ENCODE assay signal across 2 cellular contexts in the genomic region with DNA sequence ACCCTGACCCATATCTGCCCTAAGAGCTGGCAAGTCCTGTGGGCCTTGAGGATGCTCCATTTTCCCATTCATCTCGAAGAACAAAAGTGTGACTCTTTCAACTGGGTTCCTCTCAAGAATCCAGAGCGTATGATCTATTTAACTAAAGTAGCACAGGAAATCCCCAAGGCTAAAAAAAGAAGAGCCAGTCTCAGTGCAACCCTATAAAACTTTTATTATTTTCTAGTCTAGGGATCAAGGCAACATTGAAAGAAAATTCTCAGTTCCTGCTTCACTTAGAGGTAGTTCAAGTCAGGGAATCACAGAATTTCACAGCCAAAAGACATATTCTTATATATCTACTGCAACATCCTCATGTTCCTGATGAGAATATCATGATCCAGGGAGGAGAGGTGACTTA.
TF ChIP-seq lines count a peak whose summit lies in the region.

No MANE protein-coding gene starts in this region.

TF ChIP-seq in neural cell, 6 proteins besides CTCF, POLR2A, EP300 and RAD21:
- TF ChIP-seq, protein P1, sequence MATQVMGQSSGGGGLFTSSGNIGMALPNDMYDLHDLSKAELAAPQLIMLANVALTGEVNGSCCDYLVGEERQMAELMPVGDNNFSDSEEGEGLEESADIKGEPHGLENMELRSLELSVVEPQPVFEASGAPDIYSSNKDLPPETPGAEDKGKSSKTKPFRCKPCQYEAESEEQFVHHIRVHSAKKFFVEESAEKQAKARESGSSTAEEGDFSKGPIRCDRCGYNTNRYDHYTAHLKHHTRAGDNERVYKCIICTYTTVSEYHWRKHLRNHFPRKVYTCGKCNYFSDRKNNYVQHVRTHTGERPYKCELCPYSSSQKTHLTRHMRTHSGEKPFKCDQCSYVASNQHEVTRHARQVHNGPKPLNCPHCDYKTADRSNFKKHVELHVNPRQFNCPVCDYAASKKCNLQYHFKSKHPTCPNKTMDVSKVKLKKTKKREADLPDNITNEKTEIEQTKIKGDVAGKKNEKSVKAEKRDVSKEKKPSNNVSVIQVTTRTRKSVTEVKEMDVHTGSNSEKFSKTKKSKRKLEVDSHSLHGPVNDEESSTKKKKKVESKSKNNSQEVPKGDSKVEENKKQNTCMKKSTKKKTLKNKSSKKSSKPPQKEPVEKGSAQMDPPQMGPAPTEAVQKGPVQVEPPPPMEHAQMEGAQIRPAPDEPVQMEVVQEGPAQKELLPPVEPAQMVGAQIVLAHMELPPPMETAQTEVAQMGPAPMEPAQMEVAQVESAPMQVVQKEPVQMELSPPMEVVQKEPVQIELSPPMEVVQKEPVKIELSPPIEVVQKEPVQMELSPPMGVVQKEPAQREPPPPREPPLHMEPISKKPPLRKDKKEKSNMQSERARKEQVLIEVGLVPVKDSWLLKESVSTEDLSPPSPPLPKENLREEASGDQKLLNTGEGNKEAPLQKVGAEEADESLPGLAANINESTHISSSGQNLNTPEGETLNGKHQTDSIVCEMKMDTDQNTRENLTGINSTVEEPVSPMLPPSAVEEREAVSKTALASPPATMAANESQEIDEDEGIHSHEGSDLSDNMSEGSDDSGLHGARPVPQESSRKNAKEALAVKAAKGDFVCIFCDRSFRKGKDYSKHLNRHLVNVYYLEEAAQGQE (IDR thresholded peaks at IDR 0.05; ENCODE audit: borderline replicate concordance), result no peak

TF ChIP-seq in WTC11, 78 proteins besides CTCF, POLR2A, EP300 and RAD21 (continued from another document):
- TF ChIP-seq, protein P2, sequence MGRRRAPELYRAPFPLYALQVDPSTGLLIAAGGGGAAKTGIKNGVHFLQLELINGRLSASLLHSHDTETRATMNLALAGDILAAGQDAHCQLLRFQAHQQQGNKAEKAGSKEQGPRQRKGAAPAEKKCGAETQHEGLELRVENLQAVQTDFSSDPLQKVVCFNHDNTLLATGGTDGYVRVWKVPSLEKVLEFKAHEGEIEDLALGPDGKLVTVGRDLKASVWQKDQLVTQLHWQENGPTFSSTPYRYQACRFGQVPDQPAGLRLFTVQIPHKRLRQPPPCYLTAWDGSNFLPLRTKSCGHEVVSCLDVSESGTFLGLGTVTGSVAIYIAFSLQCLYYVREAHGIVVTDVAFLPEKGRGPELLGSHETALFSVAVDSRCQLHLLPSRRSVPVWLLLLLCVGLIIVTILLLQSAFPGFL (CRISPR knock-in tag; IDR thresholded peaks at IDR 0.05; ENCODE audit: borderline replicate concordance), result no peak
- TF ChIP-seq, protein P3, sequence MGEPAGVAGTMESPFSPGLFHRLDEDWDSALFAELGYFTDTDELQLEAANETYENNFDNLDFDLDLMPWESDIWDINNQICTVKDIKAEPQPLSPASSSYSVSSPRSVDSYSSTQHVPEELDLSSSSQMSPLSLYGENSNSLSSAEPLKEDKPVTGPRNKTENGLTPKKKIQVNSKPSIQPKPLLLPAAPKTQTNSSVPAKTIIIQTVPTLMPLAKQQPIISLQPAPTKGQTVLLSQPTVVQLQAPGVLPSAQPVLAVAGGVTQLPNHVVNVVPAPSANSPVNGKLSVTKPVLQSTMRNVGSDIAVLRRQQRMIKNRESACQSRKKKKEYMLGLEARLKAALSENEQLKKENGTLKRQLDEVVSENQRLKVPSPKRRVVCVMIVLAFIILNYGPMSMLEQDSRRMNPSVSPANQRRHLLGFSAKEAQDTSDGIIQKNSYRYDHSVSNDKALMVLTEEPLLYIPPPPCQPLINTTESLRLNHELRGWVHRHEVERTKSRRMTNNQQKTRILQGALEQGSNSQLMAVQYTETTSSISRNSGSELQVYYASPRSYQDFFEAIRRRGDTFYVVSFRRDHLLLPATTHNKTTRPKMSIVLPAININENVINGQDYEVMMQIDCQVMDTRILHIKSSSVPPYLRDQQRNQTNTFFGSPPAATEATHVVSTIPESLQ (CRISPR knock-in tag; IDR thresholded peaks at IDR 0.05), result no peak
- TF ChIP-seq, protein P4, sequence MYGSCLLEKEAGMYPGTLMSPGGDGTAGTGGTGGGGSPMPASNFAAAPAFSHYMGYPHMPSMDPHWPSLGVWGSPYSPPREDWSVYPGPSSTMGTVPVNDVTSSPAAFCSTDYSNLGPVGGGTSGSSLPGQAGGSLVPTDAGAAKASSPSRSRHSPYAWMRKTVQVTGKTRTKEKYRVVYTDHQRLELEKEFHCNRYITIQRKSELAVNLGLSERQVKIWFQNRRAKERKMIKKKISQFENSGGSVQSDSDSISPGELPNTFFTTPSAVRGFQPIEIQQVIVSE (CRISPR knock-in tag; IDR thresholded peaks at IDR 0.05; ENCODE audit: borderline replicate concordance), result no peak
- no peak for TF ChIP-seq FOXK1 (CRISPR knock-in tag; IDR thresholded peaks at IDR 0.05)
- no peak for TF ChIP-seq CREB1 (CRISPR knock-in tag; IDR thresholded peaks at IDR 0.05)
- TF ChIP-seq, protein P5, sequence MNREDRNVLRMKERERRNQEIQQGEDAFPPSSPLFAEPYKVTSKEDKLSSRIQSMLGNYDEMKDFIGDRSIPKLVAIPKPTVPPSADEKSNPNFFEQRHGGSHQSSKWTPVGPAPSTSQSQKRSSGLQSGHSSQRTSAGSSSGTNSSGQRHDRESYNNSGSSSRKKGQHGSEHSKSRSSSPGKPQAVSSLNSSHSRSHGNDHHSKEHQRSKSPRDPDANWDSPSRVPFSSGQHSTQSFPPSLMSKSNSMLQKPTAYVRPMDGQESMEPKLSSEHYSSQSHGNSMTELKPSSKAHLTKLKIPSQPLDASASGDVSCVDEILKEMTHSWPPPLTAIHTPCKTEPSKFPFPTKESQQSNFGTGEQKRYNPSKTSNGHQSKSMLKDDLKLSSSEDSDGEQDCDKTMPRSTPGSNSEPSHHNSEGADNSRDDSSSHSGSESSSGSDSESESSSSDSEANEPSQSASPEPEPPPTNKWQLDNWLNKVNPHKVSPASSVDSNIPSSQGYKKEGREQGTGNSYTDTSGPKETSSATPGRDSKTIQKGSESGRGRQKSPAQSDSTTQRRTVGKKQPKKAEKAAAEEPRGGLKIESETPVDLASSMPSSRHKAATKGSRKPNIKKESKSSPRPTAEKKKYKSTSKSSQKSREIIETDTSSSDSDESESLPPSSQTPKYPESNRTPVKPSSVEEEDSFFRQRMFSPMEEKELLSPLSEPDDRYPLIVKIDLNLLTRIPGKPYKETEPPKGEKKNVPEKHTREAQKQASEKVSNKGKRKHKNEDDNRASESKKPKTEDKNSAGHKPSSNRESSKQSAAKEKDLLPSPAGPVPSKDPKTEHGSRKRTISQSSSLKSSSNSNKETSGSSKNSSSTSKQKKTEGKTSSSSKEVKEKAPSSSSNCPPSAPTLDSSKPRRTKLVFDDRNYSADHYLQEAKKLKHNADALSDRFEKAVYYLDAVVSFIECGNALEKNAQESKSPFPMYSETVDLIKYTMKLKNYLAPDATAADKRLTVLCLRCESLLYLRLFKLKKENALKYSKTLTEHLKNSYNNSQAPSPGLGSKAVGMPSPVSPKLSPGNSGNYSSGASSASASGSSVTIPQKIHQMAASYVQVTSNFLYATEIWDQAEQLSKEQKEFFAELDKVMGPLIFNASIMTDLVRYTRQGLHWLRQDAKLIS (CRISPR knock-in tag; IDR thresholded peaks at IDR 0.05; ENCODE audit: borderline replicate concordance), result no peak
- TF ChIP-seq, protein P6, sequence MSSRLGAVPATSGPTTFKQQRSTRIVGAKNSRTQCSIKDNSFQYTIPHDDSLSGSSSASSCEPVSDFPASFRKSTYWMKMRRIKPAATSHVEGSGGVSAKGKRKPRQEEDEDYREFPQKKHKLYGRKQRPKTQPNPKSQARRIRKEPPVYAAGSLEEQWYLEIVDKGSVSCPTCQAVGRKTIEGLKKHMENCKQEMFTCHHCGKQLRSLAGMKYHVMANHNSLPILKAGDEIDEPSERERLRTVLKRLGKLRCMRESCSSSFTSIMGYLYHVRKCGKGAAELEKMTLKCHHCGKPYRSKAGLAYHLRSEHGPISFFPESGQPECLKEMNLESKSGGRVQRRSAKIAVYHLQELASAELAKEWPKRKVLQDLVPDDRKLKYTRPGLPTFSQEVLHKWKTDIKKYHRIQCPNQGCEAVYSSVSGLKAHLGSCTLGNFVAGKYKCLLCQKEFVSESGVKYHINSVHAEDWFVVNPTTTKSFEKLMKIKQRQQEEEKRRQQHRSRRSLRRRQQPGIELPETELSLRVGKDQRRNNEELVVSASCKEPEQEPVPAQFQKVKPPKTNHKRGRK (CRISPR knock-in tag; IDR thresholded peaks at IDR 0.05; ENCODE audit: borderline replicate concordance), result no peak
- TF ChIP-seq NFATC4 (CRISPR knock-in tag; IDR thresholded peaks at IDR 0.05), result no peak
